Comparison of ENCODE assay signal across 1 cellular context in the genomic region with DNA sequence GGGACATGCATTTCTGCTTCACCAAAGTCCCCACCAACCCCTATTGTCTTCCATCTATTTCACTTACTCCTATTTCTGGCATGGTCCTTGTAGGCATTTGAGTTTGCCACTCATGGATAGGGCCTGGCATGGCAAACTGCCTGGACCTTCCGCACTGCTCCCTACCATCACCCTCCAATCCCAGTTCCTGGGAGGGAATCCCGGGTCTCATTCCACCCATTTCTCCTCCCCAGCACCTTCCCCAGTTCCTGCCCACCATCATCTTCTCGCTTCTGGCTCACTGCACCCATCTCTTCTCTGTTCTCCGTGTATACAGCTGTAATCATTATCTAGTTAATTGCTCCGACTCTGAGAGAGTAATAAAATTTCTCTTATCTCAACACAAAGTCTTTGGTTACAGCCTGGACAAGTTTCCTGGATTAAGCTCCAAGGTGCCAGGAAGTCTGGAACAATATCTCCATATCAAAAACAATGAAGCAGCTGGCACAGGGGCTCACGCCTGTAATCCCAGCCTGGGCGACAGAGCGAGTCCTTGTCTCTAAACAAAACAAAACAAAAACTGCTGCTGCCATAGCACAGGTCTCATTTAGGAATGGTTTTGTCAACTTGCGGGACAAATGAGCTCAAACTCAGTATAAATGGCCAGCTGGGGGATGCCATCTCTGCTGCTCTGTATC.
TF ChIP-seq lines count a peak whose summit lies in the region.

No MANE protein-coding gene starts in this region.

TF ChIP-seq in HEK293, 187 proteins besides CTCF, POLR2A, EP300 and RAD21 (continued from another document):
- TF ChIP-seq, protein P1, sequence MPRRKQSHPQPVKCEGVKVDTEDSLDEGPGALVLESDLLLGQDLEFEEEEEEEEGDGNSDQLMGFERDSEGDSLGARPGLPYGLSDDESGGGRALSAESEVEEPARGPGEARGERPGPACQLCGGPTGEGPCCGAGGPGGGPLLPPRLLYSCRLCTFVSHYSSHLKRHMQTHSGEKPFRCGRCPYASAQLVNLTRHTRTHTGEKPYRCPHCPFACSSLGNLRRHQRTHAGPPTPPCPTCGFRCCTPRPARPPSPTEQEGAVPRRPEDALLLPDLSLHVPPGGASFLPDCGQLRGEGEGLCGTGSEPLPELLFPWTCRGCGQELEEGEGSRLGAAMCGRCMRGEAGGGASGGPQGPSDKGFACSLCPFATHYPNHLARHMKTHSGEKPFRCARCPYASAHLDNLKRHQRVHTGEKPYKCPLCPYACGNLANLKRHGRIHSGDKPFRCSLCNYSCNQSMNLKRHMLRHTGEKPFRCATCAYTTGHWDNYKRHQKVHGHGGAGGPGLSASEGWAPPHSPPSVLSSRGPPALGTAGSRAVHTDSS (tag by site-specific recombination; IDR thresholded peaks at IDR 0.05): no peak; the same call in 1 of the 2 replicates
- TF ChIP-seq, protein P2, sequence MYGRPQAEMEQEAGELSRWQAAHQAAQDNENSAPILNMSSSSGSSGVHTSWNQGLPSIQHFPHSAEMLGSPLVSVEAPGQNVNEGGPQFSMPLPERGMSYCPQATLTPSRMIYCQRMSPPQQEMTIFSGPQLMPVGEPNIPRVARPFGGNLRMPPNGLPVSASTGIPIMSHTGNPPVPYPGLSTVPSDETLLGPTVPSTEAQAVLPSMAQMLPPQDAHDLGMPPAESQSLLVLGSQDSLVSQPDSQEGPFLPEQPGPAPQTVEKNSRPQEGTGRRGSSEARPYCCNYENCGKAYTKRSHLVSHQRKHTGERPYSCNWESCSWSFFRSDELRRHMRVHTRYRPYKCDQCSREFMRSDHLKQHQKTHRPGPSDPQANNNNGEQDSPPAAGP (tag by site-specific recombination; IDR thresholded peaks at IDR 0.05): no peak
- TF ChIP-seq, protein P3, sequence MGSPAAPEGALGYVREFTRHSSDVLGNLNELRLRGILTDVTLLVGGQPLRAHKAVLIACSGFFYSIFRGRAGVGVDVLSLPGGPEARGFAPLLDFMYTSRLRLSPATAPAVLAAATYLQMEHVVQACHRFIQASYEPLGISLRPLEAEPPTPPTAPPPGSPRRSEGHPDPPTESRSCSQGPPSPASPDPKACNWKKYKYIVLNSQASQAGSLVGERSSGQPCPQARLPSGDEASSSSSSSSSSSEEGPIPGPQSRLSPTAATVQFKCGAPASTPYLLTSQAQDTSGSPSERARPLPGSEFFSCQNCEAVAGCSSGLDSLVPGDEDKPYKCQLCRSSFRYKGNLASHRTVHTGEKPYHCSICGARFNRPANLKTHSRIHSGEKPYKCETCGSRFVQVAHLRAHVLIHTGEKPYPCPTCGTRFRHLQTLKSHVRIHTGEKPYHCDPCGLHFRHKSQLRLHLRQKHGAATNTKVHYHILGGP (tag by site-specific recombination; IDR thresholded peaks at IDR 0.05): no peak
- TF ChIP-seq KLF7 (tag by site-specific recombination; IDR thresholded peaks at IDR 0.05; ENCODE audit: borderline replicate concordance) (peak; percentile 56; the same call in 1 of the 2 replicates), ZNF335 (tag by site-specific recombination; conservative IDR thresholded peaks at IDR 0.05) (no peak), ZNF169 (tag by site-specific recombination; IDR thresholded peaks at IDR 0.05) (no peak), ZFP37 (tag by site-specific recombination; IDR thresholded peaks at IDR 0.05) (peak; percentile 33; the same call in 1 of the 2 replicates), ZNF660 (tag by site-specific recombination; IDR thresholded peaks at IDR 0.05) (no peak), WT1 (tag by site-specific recombination; IDR thresholded peaks at IDR 0.05) (peak; percentile 56; the same call in 1 of the 2 replicates), ZNF133 (tag by site-specific recombination; IDR thresholded peaks at IDR 0.05) (no peak), ZNF521 (tag by site-specific recombination; IDR thresholded peaks at IDR 0.05) (no peak), ZSCAN23 (tag by site-specific recombination; IDR thresholded peaks at IDR 0.05) (peak; percentile 70; the same call in 1 of the 2 replicates), ZNF10 (tag by site-specific recombination; IDR thresholded peaks at IDR 0.05) (peak; percentile 87; the same call in 1 of the 2 replicates), HOXA7 (CRISPR knock-in tag; IDR thresholded peaks at IDR 0.05; ENCODE audit: borderline replicate concordance) (no peak), SCRT2 (tag by site-specific recombination; IDR thresholded peaks at IDR 0.05) (no peak), ZNF596 (tag by site-specific recombination; IDR thresholded peaks at IDR 0.05) (peak; percentile 90)
- TF ChIP-seq, protein P4, sequence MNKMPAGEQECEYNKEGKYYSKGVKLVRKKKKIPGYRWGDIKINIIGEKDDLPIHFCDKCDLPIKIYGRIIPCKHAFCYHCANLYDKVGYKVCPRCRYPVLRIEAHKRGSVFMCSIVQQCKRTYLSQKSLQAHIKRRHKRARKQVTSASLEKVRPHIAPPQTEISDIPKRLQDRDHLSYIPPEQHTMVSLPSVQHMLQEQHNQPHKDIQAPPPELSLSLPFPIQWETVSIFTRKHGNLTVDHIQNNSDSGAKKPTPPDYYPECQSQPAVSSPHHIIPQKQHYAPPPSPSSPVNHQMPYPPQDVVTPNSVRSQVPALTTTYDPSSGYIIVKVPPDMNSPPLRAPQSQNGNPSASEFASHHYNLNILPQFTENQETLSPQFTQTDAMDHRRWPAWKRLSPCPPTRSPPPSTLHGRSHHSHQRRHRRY (tag by site-specific recombination; IDR thresholded peaks at IDR 0.05): no peak
- TF ChIP-seq, protein P5, sequence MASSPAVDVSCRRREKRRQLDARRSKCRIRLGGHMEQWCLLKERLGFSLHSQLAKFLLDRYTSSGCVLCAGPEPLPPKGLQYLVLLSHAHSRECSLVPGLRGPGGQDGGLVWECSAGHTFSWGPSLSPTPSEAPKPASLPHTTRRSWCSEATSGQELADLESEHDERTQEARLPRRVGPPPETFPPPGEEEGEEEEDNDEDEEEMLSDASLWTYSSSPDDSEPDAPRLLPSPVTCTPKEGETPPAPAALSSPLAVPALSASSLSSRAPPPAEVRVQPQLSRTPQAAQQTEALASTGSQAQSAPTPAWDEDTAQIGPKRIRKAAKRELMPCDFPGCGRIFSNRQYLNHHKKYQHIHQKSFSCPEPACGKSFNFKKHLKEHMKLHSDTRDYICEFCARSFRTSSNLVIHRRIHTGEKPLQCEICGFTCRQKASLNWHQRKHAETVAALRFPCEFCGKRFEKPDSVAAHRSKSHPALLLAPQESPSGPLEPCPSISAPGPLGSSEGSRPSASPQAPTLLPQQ (tag by site-specific recombination; IDR thresholded peaks at IDR 0.05): peak; percentile 74
